Comparison of ENCODE assay signal across 8 cellular contexts in genomic region chr22:46798366-46799057, GRCh38. TPM values are rescaled to one million over a fixed set of nuclear protein-coding genes. Genes with fewer than 3 reads are reported as not detected.
A peak's percentile ranks its signal among the peaks of the same experiment; 100 is the strongest.
DNase-seq lines count a peak whose midpoint lies in the region; ATAC-seq and TF ChIP-seq lines count a peak whose summit lies in the region.

No MANE protein-coding gene starts in this region.

- H3K4me3 ChIP-seq in prostate gland, result no peak overlapping the region
- H3K4me3 ChIP-seq in vagina, result no peak overlapping the region

- H3K4me1 ChIP-seq in prostate gland (replicated peaks) (no peaks in the 10 kb centered on the region), vagina (peaks cover 7% of the 10 kb centered on the region)

- H3K36me3 ChIP-seq in prostate gland (no peaks in the 10 kb centered on the region), vagina (peaks cover 0 to 38% of the 10 kb centered on the region in 2 donors)

- intact Hi-C loops in cardiac septum (cut with DNase I) (no loop called here), prostate gland (cut with DNase I) (loop anchor here (5.0 kb wide), 1 partner anchor 1694 kb away; no protein-coding TSS in a partner anchor), vagina (cut with DNase I) (no loop called here)

- DNase-seq in G401 (ENCODE audit: low spot score) (peak; percentile 76), LHCN-M2 (ENCODE audit: low read depth) (peak; percentile 51), T follicular helper cell (ENCODE audit: low read depth) (peak; percentile 61), cardiac septum (ENCODE audit: low spot score) (peak; percentile 85), prostate gland (ENCODE audit: low spot score) (no peak), vagina (ENCODE audit: extremely low spot score in 2 of 2) (no peak)
- DNase-seq in activated naive CD8-positive, alpha-beta T cell treated with anti-CD3 and anti-CD28 coated beads, Interleukin-2, amount 50 U/mL, for 16 hours (ENCODE audit: low read depth, low spot score), result peak; percentile 38

- in situ Hi-C loops in G401 (cut with HindIII; ENCODE audit: low sequenced_read_pairs), result no loop called here

- WGBS in prostate gland, result 49% methylated on average over 22 of the region's 22 CpGs

- TF ChIP-seq CTCF in prostate gland (IDR thresholded peaks at IDR 0.05) (peak; percentile 26 to 78 (median 61)), vagina (IDR thresholded peaks at IDR 0.05) (peak; percentile 71 to 86 (median 79))

- no peak for ATAC-seq in GM21825 (IDR thresholded peaks at IDR 0.05; ENCODE audit: unreplicated experiment)

- H3K27me3 ChIP-seq in prostate gland (replicated peaks; ENCODE audit: insufficient read depth) (no peaks in the 10 kb centered on the region), vagina (no peaks in the 10 kb centered on the region)

- TF ChIP-seq POLR2A in prostate gland (IDR thresholded peaks at IDR 0.05) (no peak), vagina (IDR thresholded peaks at IDR 0.05) (no peak)

- H3K27ac ChIP-seq in prostate gland (no peak overlapping the region), vagina (no peak overlapping the region)

- H3K9me3 ChIP-seq in prostate gland (no peaks in the 10 kb centered on the region), vagina (no peaks in the 10 kb centered on the region)

RNA-seq across cellular contexts. Expression of gene TBC1D22A, which starts 36.1 kb away (rescaled TPM):
- 11.1 and 14.1 TPM in 2 replicates for total RNA-seq in G401 (2014; rRNA removed; shearing (Covaris generic))
- total RNA-seq in LHCN-M2 (2014; rRNA removed) (13.1 and 14.0 TPM in 2 replicates), cardiac septum (20.1 TPM), prostate gland (10 to 100 TPM; 16.0 to 30.7 TPM), vagina (38.3 TPM)
- polyA plus RNA-seq in LHCN-M2 (2012), result 19.0 TPM

Comparison
In these comparisons a context has a peak if more than half of its experiments do, and no peak if none do; other contexts are left out.
1. DNase-seq: peak in G401 (single experiment), LHCN-M2 (single experiment), T follicular helper cell (single experiment), activated naive CD8-positive, alpha-beta T cell treated with anti-CD3 and anti-CD28 coated beads, Interleukin-2, amount 50 U/mL, for 16 hours (single experiment) and cardiac septum (single experiment); none in prostate gland (single experiment) and vagina (0 of 2).